Comparison of ENCODE assay signal across 1 cellular context in the genomic region with DNA sequence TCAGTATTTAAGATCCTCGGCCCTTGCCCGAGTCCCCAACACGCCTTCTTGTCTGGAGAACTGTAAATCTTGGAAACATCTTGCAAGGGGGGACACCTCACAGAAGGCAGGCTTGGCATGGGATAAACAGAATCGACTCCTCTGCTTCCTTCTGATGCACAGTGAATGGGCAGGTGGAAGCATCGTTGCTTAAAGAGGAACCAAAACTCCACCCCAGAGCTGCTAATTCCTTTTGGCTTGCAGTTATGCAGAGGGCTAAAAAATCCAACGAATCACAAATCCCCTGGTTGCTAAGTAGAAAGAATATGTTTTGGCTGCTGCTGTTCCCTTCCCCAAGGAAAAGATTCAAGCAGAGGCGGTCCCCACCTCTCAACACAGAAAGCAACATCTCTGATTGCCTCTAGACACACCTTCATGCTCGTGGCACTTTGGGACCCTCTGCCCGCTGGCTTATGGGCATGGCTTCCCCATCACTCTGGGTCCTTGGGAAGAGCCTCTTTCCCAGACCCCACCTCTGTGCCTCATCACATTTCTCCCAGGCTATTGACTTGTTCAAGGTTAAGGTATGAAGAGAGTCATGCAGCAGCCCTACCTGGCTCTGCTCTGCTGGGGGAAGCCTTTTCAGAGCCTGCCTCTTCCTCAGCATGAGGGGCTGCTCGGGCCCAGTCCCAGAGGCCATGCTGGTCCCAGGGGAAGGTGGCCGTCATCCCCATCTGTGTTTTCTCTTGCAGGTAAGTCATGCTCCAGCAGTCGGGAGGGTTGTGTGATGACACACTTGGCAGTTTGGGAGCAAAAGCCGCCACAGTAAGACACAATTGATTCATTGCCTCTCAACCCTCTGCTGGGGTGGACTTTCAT.
TF ChIP-seq lines count a peak whose summit lies in the region.

No MANE protein-coding gene starts in this region.

TF ChIP-seq in GM12878, 131 proteins besides CTCF, POLR2A, EP300 and RAD21 (continued from another document):
- TF ChIP-seq ZNF592 (IDR thresholded peaks at IDR 0.05) (no peak), MTA2 (IDR thresholded peaks at IDR 0.05; ENCODE audit: low read depth) (no peak), CHD1 (IDR thresholded peaks at IDR 0.05; ENCODE audit: low read depth, low read length) (no peak), TAF1 (IDR thresholded peaks at IDR 0.05; ENCODE audit: borderline replicate concordance, low read depth, low read length) (no peak), IKZF1 (conservative IDR thresholded peaks at IDR 0.05) (no peak), MTA3 (IDR thresholded peaks at IDR 0.05; ENCODE audit: borderline replicate concordance, low read length) (no peak), SMAD1 (IDR thresholded peaks at IDR 0.05; ENCODE audit: low read depth, partially characterized antibody) (no peak)
- TF ChIP-seq, protein P1, sequence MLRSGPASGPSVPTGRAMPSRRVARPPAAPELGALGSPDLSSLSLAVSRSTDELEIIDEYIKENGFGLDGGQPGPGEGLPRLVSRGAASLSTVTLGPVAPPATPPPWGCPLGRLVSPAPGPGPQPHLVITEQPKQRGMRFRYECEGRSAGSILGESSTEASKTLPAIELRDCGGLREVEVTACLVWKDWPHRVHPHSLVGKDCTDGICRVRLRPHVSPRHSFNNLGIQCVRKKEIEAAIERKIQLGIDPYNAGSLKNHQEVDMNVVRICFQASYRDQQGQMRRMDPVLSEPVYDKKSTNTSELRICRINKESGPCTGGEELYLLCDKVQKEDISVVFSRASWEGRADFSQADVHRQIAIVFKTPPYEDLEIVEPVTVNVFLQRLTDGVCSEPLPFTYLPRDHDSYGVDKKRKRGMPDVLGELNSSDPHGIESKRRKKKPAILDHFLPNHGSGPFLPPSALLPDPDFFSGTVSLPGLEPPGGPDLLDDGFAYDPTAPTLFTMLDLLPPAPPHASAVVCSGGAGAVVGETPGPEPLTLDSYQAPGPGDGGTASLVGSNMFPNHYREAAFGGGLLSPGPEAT (IDR thresholded peaks at IDR 0.05; ENCODE audit: low read depth), result no peak
